Comparison of ENCODE assay signal across 8 cellular contexts in the genomic region with DNA sequence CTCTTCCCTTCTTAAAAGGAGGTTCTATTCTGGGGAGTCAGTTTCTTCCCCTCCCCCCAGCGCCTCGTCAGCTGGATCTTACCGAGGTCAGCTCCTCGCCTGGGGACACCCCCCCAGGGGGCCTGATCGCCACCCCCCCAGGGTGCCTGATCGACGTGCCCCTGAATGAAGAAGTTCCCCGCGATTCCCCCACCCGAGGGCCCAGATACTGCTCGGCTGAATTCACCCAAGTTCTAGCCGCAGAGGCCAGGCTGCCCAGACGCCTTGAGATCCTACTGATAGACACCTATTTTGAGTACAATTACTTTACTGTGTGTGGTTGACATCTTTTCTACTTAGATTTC. TPM values are rescaled to one million over a fixed set of nuclear protein-coding genes. Genes with fewer than 3 reads are reported as not detected.
DNase-seq lines count a peak whose midpoint lies in the region; ATAC-seq and TF ChIP-seq lines count a peak whose summit lies in the region.

No MANE protein-coding gene starts in this region.

- H3K4me3 Mint-ChIP-seq in natural killer cell = peak overlapping the region; percentile 85

- DNase-seq in AG10803 (ENCODE audit: low read depth) (no peak), choroid plexus epithelial cell (ENCODE audit: low read depth) (no peak), natural killer cell (no peak), NCI-H524 (lab: John Stamatoyannopoulos, UW) (no peak), KG1 (lab: John Stamatoyannopoulos, UW) (no peak)
- DNase-seq in Jurkat, Clone E6-1 (ENCODE audit: low read depth, low spot score) = no peak
- no peak for DNase-seq in activated CD4-positive, CD25-positive, alpha-beta regulatory T cell treated with anti-CD3 and anti-CD28 coated beads, Interleukin-2, amount 50 U/mL, for 72 hours

- intact Hi-C loops in natural killer cell (cut with micrococcal nuclease) = no loop called here

- no peaks in the 10 kb centered on the region for H3K36me3 Mint-ChIP-seq in natural killer cell

- H3K4me3 ChIP-seq in AG10803 (ENCODE audit: low read length) (peak overlapping the region; percentile 81), choroid plexus epithelial cell (ENCODE audit: low read depth, low read length) (peak overlapping the region; percentile 69)
- peak overlapping the region; percentile 67 for H3K4me3 ChIP-seq in Jurkat, Clone E6-1 (ENCODE audit: low read length)

- H3K27me3 Mint-ChIP-seq in natural killer cell (ENCODE audit: low read depth in 2 of 2) = no peaks in the 10 kb centered on the region

- no peak for TF ChIP-seq CTCF in AG10803 (conservative IDR thresholded peaks at IDR 0.05; ENCODE audit: low read length)
- TF ChIP-seq CTCF in choroid plexus epithelial cell (conservative IDR thresholded peaks at IDR 0.05; ENCODE audit: low read depth, low read length) = no peak
- TF ChIP-seq CTCF in natural killer cell (IDR thresholded peaks at IDR 0.05) = no peak

- H3K9me3 Mint-ChIP-seq in natural killer cell = no peaks in the 10 kb centered on the region

- peak overlapping the region; percentile 63 to 74 for H3K27ac Mint-ChIP-seq in natural killer cell

- ATAC-seq in natural killer cell = no peak
- ATAC-seq in HG02642 (IDR thresholded peaks at IDR 0.05; ENCODE audit: poor library complexity, unreplicated experiment) = no peak

- H3K4me1 Mint-ChIP-seq in natural killer cell = peaks cover 28 to 41% of the 10 kb centered on the region in 2 donors

RNA-seq across cellular contexts. Expression of a gene that starts 1.4 kb away (rescaled TPM):
- polyA plus RNA-seq in Jurkat, Clone E6-1 (2012; ENCODE audit: insufficient read depth, insufficient read length) = 32.0 TPM
- total RNA-seq in natural killer cell = 10 to 100 TPM; 51.0 to 61.2 (median 55.3) TPM

RNA-seq across cellular contexts. Expression of a gene that starts 25.2 kb away (rescaled TPM):
- 27.4 TPM for polyA plus RNA-seq in Jurkat, Clone E6-1 (2012; ENCODE audit: insufficient read depth, insufficient read length)
- 10 to 100 TPM in 2 of 3 donors, 1 to 10 TPM in 1; 9.5 to 13.0 (median 12.9) TPM for total RNA-seq in natural killer cell

RNA-seq across cellular contexts. Expression of a gene that starts 29.9 kb away (rescaled TPM):
- 282 TPM for polyA plus RNA-seq in Jurkat, Clone E6-1 (2012; ENCODE audit: insufficient read depth, insufficient read length)
- total RNA-seq in natural killer cell = 10 to 100 TPM; 10.7 to 27.4 (median 25.4) TPM

RNA-seq across cellular contexts. Expression of a gene that starts 45.1 kb away (rescaled TPM):
- polyA plus RNA-seq in Jurkat, Clone E6-1 (2012; ENCODE audit: insufficient read depth, insufficient read length) = 56.7 TPM
- total RNA-seq in natural killer cell = 10 to 100 TPM; 48.0 to 66.7 (median 54.2) TPM

RNA-seq across cellular contexts. Expression of a gene that starts 56.5 kb away (rescaled TPM):
- 141 TPM for polyA plus RNA-seq in Jurkat, Clone E6-1 (2012; ENCODE audit: insufficient read depth, insufficient read length)
- 10 to 100 TPM; 33.9 to 38.9 (median 37.5) TPM for total RNA-seq in natural killer cell
